In genomic region chr18:79784965-79785770, GRCh38 we compare ENCODE assay signal across 19 cellular contexts. TPM values are rescaled to one million over a fixed set of nuclear protein-coding genes. Genes with fewer than 3 reads are reported as not detected.
DNase-seq lines count a peak whose midpoint lies in the region; ATAC-seq and TF ChIP-seq lines count a peak whose summit lies in the region.
"Had no signal": no experiment of that assay in that cellular context is flagged by ENCODE, and none has a peak within 500 bp of the region (broad histone marks: within the 10 kb centered on the region; RNA-seq: fewer than 3 reads in every experiment).

No MANE protein-coding gene starts in this region.

- POLR2A ChIA-PET in activated CD4-positive, alpha-beta memory T cell treated with anti-CD3 and anti-CD28 coated beads, Interleukin-2, amount 10 ng/mL, durations not matched to agents 7 days and 5 days (lab: Charles Lee) = no interaction called here

- H3K4me1 Mint-ChIP-seq in activated CD4-positive, alpha-beta memory T cell treated with anti-CD3 and anti-CD28 coated beads, Interleukin-2, amount 10 ng/mL, durations not matched to agents 7 days and 5 days = no peaks in the 10 kb centered on the region
- H3K4me1 Mint-ChIP-seq in osteocyte (ENCODE audit: unreplicated experiment) = no peaks in the 10 kb centered on the region

- peak; percentile 45 for DNase-seq in MG63
- DNase-seq in epithelial cell of proximal tubule (ENCODE audit: low read depth) = no peak
- DNase-seq in posterior vena cava (ENCODE audit: low spot score) = peak; percentile 59
- no peak for DNase-seq in NCI-H1694 (lab: John Stamatoyannopoulos, UW)
- no peak for DNase-seq in activated CD4-positive, alpha-beta memory T cell treated with anti-CD3 and anti-CD28 coated beads, Interleukin-2, amount 10 ng/mL, durations not matched to agents 7 days and 5 days
- no peak for DNase-seq in osteocyte (ENCODE audit: extremely low spot score, unreplicated experiment)
- DNase-seq: activated CD4-positive, alpha-beta T cell treated with anti-CD3 and anti-CD28 coated beads for 1 hour; activated T-cell treated with anti-CD3 and anti-CD28 coated beads, Interleukin-2, amount 50 U/mL, for 4 hours; adrenal gland; DND-41; NCI-H1436; NCI-H524; substantia nigra had no signal

- no peak overlapping the region for H3K27ac Mint-ChIP-seq in activated CD4-positive, alpha-beta memory T cell treated with anti-CD3 and anti-CD28 coated beads, Interleukin-2, amount 10 ng/mL, durations not matched to agents 7 days and 5 days
- H3K27ac Mint-ChIP-seq in osteocyte (ENCODE audit: unreplicated experiment) = no peak overlapping the region

- no peak overlapping the region for H3K4me3 Mint-ChIP-seq in activated CD4-positive, alpha-beta memory T cell treated with anti-CD3 and anti-CD28 coated beads, Interleukin-2, amount 10 ng/mL, durations not matched to agents 7 days and 5 days
- H3K4me3 Mint-ChIP-seq in osteocyte (ENCODE audit: unreplicated experiment) = no peak overlapping the region
- H3K4me3 Mint-ChIP-seq: activated T-cell treated with anti-CD3 and anti-CD28 coated beads, Interleukin-2, amount 50 U/mL, for 4 hours had no signal

- peaks cover 67 to 82% (median 73%) of the 10 kb centered on the region in 11 experiments for H3K27me3 ChIP-seq in BLaER1 treated with 17β-estradiol and CSF1 and Interleukin-3, amounts not matched to agents 10 nM and 100 nM
- peaks cover 26% of the 10 kb centered on the region for H3K27me3 ChIP-seq in MG63

- peaks cover 4% of the 10 kb centered on the region for H3K9me3 Mint-ChIP-seq in activated CD4-positive, alpha-beta memory T cell treated with anti-CD3 and anti-CD28 coated beads, Interleukin-2, amount 10 ng/mL, durations not matched to agents 7 days and 5 days
- no peaks in the 10 kb centered on the region for H3K9me3 Mint-ChIP-seq in osteocyte (ENCODE audit: unreplicated experiment)
- H3K9me3 Mint-ChIP-seq: activated T-cell treated with anti-CD3 and anti-CD28 coated beads, Interleukin-2, amount 50 U/mL, for 4 hours had no signal

- no peak overlapping the region for H3K27ac ChIP-seq in BLaER1 treated with 17β-estradiol and CSF1 and Interleukin-3, amounts not matched to agents 10 nM and 100 nM
- H3K27ac ChIP-seq: adrenal gland, coronary artery, skin epidermis had no signal

- 0 out of 22 replicates have a peak, but pooled peaks cover 0 to 6% (median 0%) of the 10 kb centered on the region in 11 experiments for H3K9me3 ChIP-seq in BLaER1 treated with 17β-estradiol and CSF1 and Interleukin-3, amounts not matched to agents 10 nM and 100 nM (replicated peaks in 1 of 11)
- H3K9me3 ChIP-seq in MG63 = no peaks in the 10 kb centered on the region
- H3K9me3 ChIP-seq: adrenal gland had no signal

- peaks cover 20% of the 10 kb centered on the region for H3K27me3 Mint-ChIP-seq in activated CD4-positive, alpha-beta memory T cell treated with anti-CD3 and anti-CD28 coated beads, Interleukin-2, amount 10 ng/mL, durations not matched to agents 7 days and 5 days
- H3K27me3 Mint-ChIP-seq in osteocyte (ENCODE audit: unreplicated experiment) = peaks cover 7% of the 10 kb centered on the region

- H3K36me3 Mint-ChIP-seq in activated CD4-positive, alpha-beta memory T cell treated with anti-CD3 and anti-CD28 coated beads, Interleukin-2, amount 10 ng/mL, durations not matched to agents 7 days and 5 days (ENCODE audit: low read depth) = no peaks in the 10 kb centered on the region
- no peaks in the 10 kb centered on the region for H3K36me3 Mint-ChIP-seq in osteocyte (ENCODE audit: unreplicated experiment)

- peak overlapping the region in 6 of 10 experiments; percentile 3 to 43 (median 17); a peak in 4 of 20 replicates for H3K4me3 ChIP-seq in BLaER1 treated with 17β-estradiol and CSF1 and Interleukin-3, amounts not matched to agents 10 nM and 100 nM
- H3K4me3 ChIP-seq in MG63 = no peak overlapping the region
- peak overlapping the region; percentile 16 for H3K4me3 ChIP-seq in epithelial cell of proximal tubule (ENCODE audit: low read depth, low read length)
- H3K4me3 ChIP-seq: adrenal gland, coronary artery, skin epidermis had no signal

- H3K9ac ChIP-seq in BLaER1 treated with 17β-estradiol and CSF1 and Interleukin-3, amounts not matched to agents 10 nM and 100 nM = peak overlapping the region in 1 of 11 experiments; percentile 6; a peak in 1 of 22 replicates

- peak overlapping the region; percentile 53 to 97 (median 77) for H3K4me2 ChIP-seq in BLaER1 treated with 17β-estradiol and CSF1 and Interleukin-3, amounts not matched to agents 10 nM and 100 nM

- intact Hi-C loops in posterior vena cava (cut with DNase I) = no loop called here

- CTCF ChIA-PET in activated CD4-positive, alpha-beta memory T cell treated with anti-CD3 and anti-CD28 coated beads, Interleukin-2, amount 10 ng/mL, durations not matched to agents 7 days and 5 days (lab: Charles Lee) = no interaction called here

- no peak for ATAC-seq in GM19351 (IDR thresholded peaks at IDR 0.05; ENCODE audit: unreplicated experiment)
- ATAC-seq: activated T-cell treated with anti-CD3 and anti-CD28 coated beads, Interleukin-2, amount 50 U/mL, for 4 hours; esophagus mucosa had no signal

- peaks cover 34 to 63% (median 55%) of the 10 kb centered on the region in 10 experiments for H3K4me1 ChIP-seq in BLaER1 treated with 17β-estradiol and CSF1 and Interleukin-3, amounts not matched to agents 10 nM and 100 nM
- H3K4me1 ChIP-seq: adrenal gland had no signal

- H4K20me1 ChIP-seq in BLaER1 treated with 17β-estradiol and CSF1 and Interleukin-3, amounts not matched to agents 10 nM and 100 nM = peaks cover 0 to 51% (median 7%) of the 10 kb centered on the region in 11 experiments; a peak in 9 of 22 replicates

- no peaks in the 10 kb centered on the region for H3K36me3 ChIP-seq in BLaER1 treated with 17β-estradiol and CSF1 and Interleukin-3, amounts not matched to agents 10 nM and 100 nM
- no peaks in the 10 kb centered on the region for H3K36me3 ChIP-seq in MG63
- H3K36me3 ChIP-seq: adrenal gland had no signal

- no peak for TF ChIP-seq CTCF in epithelial cell of proximal tubule (conservative IDR thresholded peaks at IDR 0.05; ENCODE audit: low read depth, low read length)
- TF ChIP-seq CTCF in osteocyte (IDR thresholded peaks at IDR 0.05) = no peak

RNA-seq across cellular contexts. Expression of gene KCNG2, which starts 12.6 kb away (rescaled TPM):
- total RNA-seq in MG63 (2014; rRNA removed; shearing (Covaris generic); ENCODE audit: low replicate concordance) = not detected in 2 replicates
- total RNA-seq in epithelial cell of proximal tubule = not detected in 2 replicates
- under 1 TPM; 0.38 to 0.56 TPM for total RNA-seq in posterior vena cava
- total RNA-seq in activated CD4-positive, alpha-beta memory T cell treated with anti-CD3 and anti-CD28 coated beads, Interleukin-2, amount 10 ng/mL, durations not matched to agents 7 days and 5 days = not detected
- not detected in 2 replicates for total RNA-seq in osteocyte
- total RNA-seq: activated T-cell treated with anti-CD3 and anti-CD28 coated beads, Interleukin-2, amount 50 U/mL, for 4 hours; T-helper 1 cell treated with Interleukin-12 subunit alpha and Interleukin-12 subunit beta and Interleukin-4 antibody, amounts not matched to agents 30 ng/mL and 1 ng/mL, for 36 hours had no signal

Comparison
In these comparisons a context has a peak if more than half of its experiments do, and no peak if none do; other contexts are left out.
1. DNase-seq: peak in MG63 (single experiment) and posterior vena cava (single experiment); none in epithelial cell of proximal tubule (single experiment), NCI-H1694 (single experiment), activated CD4-positive, alpha-beta memory T cell treated with anti-CD3 and anti-CD28 coated beads, Interleukin-2, amount 10 ng/mL, durations not matched to agents 7 days and 5 days (single experiment) and osteocyte (single experiment).